8 cellular contexts compared by ENCODE assay signal in the genomic region with DNA sequence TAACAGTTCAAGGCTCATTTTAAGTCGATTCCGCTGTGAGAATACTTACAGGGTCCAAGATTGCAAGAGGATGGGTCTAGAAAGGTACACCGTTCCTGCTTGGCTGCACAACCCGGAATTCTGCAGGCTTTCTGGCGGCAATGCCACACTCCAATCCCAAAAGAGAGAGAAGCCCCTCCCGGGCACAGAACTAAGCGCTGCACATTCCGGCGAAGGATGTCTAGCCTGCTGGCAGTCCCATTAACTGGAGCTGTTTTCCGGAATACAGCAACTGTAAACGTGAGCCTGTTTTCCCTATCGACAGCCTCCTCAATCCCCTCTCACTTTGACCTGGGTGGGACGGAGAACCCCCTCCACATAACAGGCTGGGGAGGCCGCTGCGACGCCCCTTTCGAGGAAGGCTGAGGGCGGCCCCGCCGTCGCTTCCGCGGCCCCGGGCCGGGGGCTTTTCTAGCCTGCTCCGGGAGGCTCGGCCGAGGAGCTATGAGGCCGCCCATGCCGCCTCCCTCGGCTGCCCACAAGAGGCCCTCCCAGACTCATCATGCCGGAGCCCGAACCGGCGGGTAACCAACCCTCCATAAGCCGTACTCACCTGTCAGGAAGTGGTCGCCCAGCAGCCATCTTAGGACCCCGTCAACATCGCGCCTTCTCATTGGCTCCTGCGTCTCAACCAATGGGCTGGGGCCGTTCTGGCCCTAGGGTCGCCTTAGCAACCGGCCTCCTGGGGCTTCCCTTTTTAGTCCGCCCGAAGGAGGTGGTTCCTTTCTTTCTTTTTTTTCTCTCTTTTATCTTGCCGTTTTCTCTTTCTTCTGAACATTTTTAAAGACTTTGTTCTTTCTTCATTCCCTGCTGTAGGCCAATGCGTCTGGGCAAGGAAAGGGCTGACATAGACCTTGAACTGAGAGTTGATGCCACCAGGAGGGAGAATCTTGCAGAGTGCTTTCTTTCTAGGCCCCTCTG. TPM values are rescaled to one million over a fixed set of nuclear protein-coding genes. Genes with fewer than 3 reads are reported as not detected.
A peak's percentile ranks its signal among the peaks of the same experiment; 100 is the strongest.
DNase-seq lines count a peak whose midpoint lies in the region; ATAC-seq and TF ChIP-seq lines count a peak whose summit lies in the region.

A gene (minus strand): TSS at position 647 of the 960 bp plus-strand sequence. CDS start 5,909 bp downstream, outside the sequence.

- no peaks in the 10 kb centered on the region for H3K27me3 ChIP-seq in CD8-positive, alpha-beta T cell (ENCODE audit: insufficient read depth, low read length)
- no peaks in the 10 kb centered on the region for H3K27me3 ChIP-seq in lung (ENCODE audit: control insufficient read depth, insufficient read depth)

- peaks cover 16% of the 10 kb centered on the region for H3K36me3 Mint-ChIP-seq in CD8-positive, alpha-beta T cell

- peaks cover 53% of the 10 kb centered on the region for H3K4me1 Mint-ChIP-seq in CD8-positive, alpha-beta T cell (ENCODE audit: low read depth)

- H3K27ac ChIP-seq in CD8-positive, alpha-beta T cell (ENCODE audit: low read depth, low read length) = peak within 1 kb of the TSS; percentile 51
- peak within 1 kb of the TSS; percentile 75 to 89 for H3K27ac ChIP-seq in lung (ENCODE audit: low read depth in 1 of 2, low read length in 1 of 2)

- 1% methylated on average over 48 of the region's 48 CpGs for WGBS in lung, 2 donors

- POLR2A ChIA-PET in CD8-positive, alpha-beta T cell (lab: Charles Lee) = no interaction called here

- H3K27me3 Mint-ChIP-seq in CD8-positive, alpha-beta T cell (ENCODE audit: low read depth) = no peaks in the 10 kb centered on the region

- CTCF ChIA-PET in CD8-positive, alpha-beta T cell (lab: Charles Lee) = no interaction called here

- DNase-seq in CD8-positive, alpha-beta T cell = peak; percentile 95 to 99 (median 97)
- peak; percentile 53 for DNase-seq in HS-27A (ENCODE audit: low read depth)
- DNase-seq in NK-92 (lab: John Stamatoyannopoulos, UW; ENCODE audit: unreplicated experiment) = peak; percentile 71
- peak; percentile 91 for DNase-seq in activated CD8-positive, alpha-beta memory T cell treated with anti-CD3 and anti-CD28 coated beads for 1 hour (ENCODE audit: extremely low read depth in 1 of 2, low read depth in 1 of 2)
- DNase-seq in effector CD8-positive, alpha-beta T cell (lab: John Stamatoyannopoulos, UW) = peak; percentile 94
- peak; percentile 95 for DNase-seq in lung (ENCODE audit: low spot score)
- peak; percentile 88 to 94 (median 90) for DNase-seq in stimulated activated CD4-positive, alpha-beta T cell treated with anti-CD3 and anti-CD28 coated beads, TNF-alpha, amount 100 ng/mL, for 4 hours (ENCODE audit: low read depth in 3 of 3)

- peak; percentile 94 for ATAC-seq in CD8-positive, alpha-beta T cell
- ATAC-seq in GM19467 (IDR thresholded peaks at IDR 0.05; ENCODE audit: unreplicated experiment) (peak; percentile 100), lung (ENCODE audit: insufficient read depth, low FRiP score) (peak; percentile 100)

- H3K9me3 Mint-ChIP-seq in CD8-positive, alpha-beta T cell = no peaks in the 10 kb centered on the region

- intact Hi-C loops in CD8-positive, alpha-beta T cell (cut with DNase I, micrococcal nuclease) = loop anchor here (1.0 to 10.0 kb wide), 10 partner anchors 81 to 1385 kb away; a partner anchor contains a TSS

- peak within 1 kb of the TSS; percentile 96 for H3K4me3 Mint-ChIP-seq in CD8-positive, alpha-beta T cell

- no peaks in the 10 kb centered on the region for H3K36me3 ChIP-seq in CD8-positive, alpha-beta T cell (ENCODE audit: insufficient read depth, low read length)
- no peaks in the 10 kb centered on the region for H3K36me3 ChIP-seq in lung (ENCODE audit: control insufficient read depth in 2 of 2, insufficient read depth in 2 of 2, low read length in 2 of 2)

- H3K4me1 ChIP-seq in CD8-positive, alpha-beta T cell (ENCODE audit: insufficient read depth, low read length) = peaks cover 22% of the 10 kb centered on the region
- peaks cover 2 to 11% of the 10 kb centered on the region in 2 donors for H3K4me1 ChIP-seq in lung (ENCODE audit: control insufficient read depth in 2 of 2, insufficient read depth in 2 of 2, low read length in 2 of 2)

- peak within 1 kb of the TSS; percentile 86 for H3K4me3 ChIP-seq in CD8-positive, alpha-beta T cell (ENCODE audit: low read depth, low read length)
- peak within 1 kb of the TSS; percentile 99 for H3K4me3 ChIP-seq in lung

- no peak for TF ChIP-seq CTCF in CD8-positive, alpha-beta T cell (IDR thresholded peaks at IDR 0.05)
- TF ChIP-seq CTCF in lung (IDR thresholded peaks at IDR 0.05; ENCODE audit: control extremely low read depth, extremely low read depth) = no peak

- H3K27ac Mint-ChIP-seq in CD8-positive, alpha-beta T cell = peak within 1 kb of the TSS; percentile 95

- H3K9me3 ChIP-seq in CD8-positive, alpha-beta T cell (ENCODE audit: low read length) = no peaks in the 10 kb centered on the region
- no peaks in the 10 kb centered on the region for H3K9me3 ChIP-seq in lung (ENCODE audit: control insufficient read depth in 2 of 2, insufficient read depth in 1 of 2, low read length in 1 of 2)

RNA-seq across cellular contexts. Expression of the gene that starts here (rescaled TPM):
- 10 to 100 TPM; 44.8 to 51.7 TPM for total RNA-seq in CD8-positive, alpha-beta T cell
- total RNA-seq in lung = 10 to 100 TPM; 59.3 to 75.0 TPM
- 10 to 100 TPM; 39.4 to 47.1 TPM for polyA plus RNA-seq in lung

Comparison
In these comparisons a context has a peak if more than half of its experiments do, and no peak if none do; other contexts are left out.
1. Peak in every context shown above with its lines: DNase-seq, ATAC-seq, H3K4me3 ChIP-seq and H3K27ac ChIP-seq.